Comparison of ENCODE assay signal across 1 cellular context in genomic region chr10:11679946-11680345, GRCh38.
TF ChIP-seq lines count a peak whose summit lies in the region.

No MANE protein-coding gene starts in this region.

TF ChIP-seq in GM23338, 12 proteins besides CTCF, POLR2A, EP300 and RAD21 (continued from another document):
- TF ChIP-seq, protein P1, sequence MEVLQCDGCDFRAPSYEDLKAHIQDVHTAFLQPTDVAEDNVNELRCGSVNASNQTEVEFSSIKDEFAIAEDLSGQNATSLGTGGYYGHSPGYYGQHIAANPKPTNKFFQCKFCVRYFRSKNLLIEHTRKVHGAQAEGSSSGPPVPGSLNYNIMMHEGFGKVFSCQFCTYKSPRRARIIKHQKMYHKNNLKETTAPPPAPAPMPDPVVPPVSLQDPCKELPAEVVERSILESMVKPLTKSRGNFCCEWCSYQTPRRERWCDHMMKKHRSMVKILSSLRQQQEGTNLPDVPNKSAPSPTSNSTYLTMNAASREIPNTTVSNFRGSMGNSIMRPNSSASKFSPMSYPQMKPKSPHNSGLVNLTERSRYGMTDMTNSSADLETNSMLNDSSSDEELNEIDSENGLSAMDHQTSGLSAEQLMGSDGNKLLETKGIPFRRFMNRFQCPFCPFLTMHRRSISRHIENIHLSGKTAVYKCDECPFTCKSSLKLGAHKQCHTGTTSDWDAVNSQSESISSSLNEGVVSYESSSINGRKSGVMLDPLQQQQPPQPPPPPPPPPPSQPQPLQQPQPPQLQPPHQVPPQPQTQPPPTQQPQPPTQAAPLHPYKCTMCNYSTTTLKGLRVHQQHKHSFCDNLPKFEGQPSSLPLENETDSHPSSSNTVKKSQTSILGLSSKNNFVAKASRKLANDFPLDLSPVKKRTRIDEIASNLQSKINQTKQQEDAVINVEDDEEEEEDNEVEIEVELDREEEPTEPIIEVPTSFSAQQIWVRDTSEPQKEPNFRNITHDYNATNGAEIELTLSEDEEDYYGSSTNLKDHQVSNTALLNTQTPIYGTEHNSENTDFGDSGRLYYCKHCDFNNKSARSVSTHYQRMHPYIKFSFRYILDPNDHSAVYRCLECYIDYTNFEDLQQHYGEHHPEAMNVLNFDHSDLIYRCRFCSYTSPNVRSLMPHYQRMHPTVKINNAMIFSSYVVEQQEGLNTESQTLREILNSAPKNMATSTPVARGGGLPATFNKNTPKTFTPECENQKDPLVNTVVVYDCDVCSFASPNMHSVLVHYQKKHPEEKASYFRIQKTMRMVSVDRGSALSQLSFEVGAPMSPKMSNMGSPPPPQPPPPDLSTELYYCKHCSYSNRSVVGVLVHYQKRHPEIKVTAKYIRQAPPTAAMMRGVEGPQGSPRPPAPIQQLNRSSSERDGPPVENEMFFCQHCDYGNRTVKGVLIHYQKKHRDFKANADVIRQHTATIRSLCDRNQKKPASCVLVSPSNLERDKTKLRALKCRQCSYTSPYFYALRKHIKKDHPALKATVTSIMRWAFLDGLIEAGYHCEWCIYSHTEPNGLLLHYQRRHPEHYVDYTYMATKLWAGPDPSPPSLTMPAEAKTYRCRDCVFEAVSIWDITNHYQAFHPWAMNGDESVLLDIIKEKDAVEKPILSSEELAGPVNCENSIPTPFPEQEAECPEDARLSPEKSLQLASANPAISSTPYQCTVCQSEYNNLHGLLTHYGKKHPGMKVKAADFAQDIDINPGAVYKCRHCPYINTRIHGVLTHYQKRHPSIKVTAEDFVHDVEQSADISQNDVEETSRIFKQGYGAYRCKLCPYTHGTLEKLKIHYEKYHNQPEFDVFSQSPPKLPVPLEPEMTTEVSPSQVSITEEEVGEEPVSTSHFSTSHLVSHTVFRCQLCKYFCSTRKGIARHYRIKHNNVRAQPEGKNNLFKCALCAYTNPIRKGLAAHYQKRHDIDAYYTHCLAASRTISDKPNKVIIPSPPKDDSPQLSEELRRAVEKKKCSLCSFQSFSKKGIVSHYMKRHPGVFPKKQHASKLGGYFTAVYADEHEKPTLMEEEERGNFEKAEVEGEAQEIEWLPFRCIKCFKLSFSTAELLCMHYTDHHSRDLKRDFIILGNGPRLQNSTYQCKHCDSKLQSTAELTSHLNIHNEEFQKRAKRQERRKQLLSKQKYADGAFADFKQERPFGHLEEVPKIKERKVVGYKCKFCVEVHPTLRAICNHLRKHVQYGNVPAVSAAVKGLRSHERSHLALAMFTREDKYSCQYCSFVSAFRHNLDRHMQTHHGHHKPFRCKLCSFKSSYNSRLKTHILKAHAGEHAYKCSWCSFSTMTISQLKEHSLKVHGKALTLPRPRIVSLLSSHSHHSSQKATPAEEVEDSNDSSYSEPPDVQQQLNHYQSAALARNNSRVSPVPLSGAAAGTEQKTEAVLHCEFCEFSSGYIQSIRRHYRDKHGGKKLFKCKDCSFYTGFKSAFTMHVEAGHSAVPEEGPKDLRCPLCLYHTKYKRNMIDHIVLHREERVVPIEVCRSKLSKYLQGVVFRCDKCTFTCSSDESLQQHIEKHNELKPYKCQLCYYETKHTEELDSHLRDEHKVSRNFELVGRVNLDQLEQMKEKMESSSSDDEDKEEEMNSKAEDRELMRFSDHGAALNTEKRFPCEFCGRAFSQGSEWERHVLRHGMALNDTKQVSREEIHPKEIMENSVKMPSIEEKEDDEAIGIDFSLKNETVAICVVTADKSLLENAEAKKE (CRISPR knock-in tag; IDR thresholded peaks at IDR 0.05) = no peak
- TF ChIP-seq NANOG (IDR thresholded peaks at IDR 0.05; ENCODE audit: borderline replicate concordance) (no peak), ETS1 (IDR thresholded peaks at IDR 0.05) (no peak), EZH2phosphoT487 (IDR thresholded peaks at IDR 0.05; ENCODE audit: unreplicated experiment) (no peak), ZNF114 (CRISPR knock-in tag; IDR thresholded peaks at IDR 0.05) (no peak)
